ENCODE assay signal across 8 cellular contexts in the genomic region with DNA sequence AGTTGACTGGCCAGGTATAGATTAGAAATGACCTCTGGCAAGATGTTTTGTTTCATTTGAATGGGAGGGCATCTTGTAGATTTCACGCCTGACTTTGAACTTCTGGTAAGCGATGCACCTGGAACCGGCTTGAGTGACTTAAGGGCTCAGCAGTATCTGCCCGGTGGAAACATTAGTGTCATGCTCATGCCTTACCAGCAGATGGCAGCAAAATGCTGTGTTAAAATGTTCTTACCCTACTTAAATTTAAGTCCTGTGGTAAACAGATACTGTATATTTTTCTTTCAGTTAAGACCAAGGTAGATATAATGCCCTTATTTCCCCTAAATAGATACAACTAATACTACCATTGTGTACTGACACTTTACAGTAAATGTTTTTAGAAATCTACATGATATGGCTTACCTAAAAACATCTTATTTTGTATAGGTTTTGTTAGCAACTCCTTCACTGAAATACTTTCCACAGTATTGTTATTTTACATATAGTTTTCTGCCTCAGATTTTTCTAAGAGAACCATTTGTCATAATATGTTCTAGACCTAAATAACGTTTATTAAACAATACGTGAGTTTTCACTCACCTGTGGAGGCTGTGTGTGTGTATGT. TPM values are rescaled to one million over a fixed set of nuclear protein-coding genes. Genes with fewer than 3 reads are reported as not detected.
DNase-seq lines count a peak whose midpoint lies in the region; ATAC-seq and TF ChIP-seq lines count a peak whose summit lies in the region.

No MANE protein-coding gene starts in this region.

- no peaks in the 10 kb centered on the region for H3K9me2 ChIP-seq in OCI-LY7 (ENCODE audit: insufficient read depth, low read length)

- ATAC-seq in stimulated activated naive CD8-positive, alpha-beta T cell treated with anti-CD3 and anti-CD28 coated beads, Interleukin-15, amount 100 ng/mL, for 72 hours: peak; percentile 66

- no peak overlapping the region for H3K4me3 ChIP-seq in Caco-2 (ENCODE audit: low read depth, low read length)
- no peak overlapping the region for H3K4me3 ChIP-seq in OCI-LY7 (ENCODE audit: low read depth, low read length, poor library complexity, severe bottlenecking)
- no peak overlapping the region for H3K4me3 ChIP-seq in esophagus squamous epithelium

- H3K4me3 Mint-ChIP-seq in Caco-2 (ENCODE audit: unreplicated experiment): no peak overlapping the region
- H3K4me3 Mint-ChIP-seq in nephron progenitor cell: no peak overlapping the region
- no peak overlapping the region for H3K4me3 Mint-ChIP-seq in stimulated activated naive CD8-positive, alpha-beta T cell treated with anti-CD3 and anti-CD28 coated beads, Interleukin-15, amount 100 ng/mL, for 72 hours

- H3K4me1 ChIP-seq in Caco-2: no peaks in the 10 kb centered on the region
- no peaks in the 10 kb centered on the region for H3K4me1 ChIP-seq in OCI-LY7 (ENCODE audit: insufficient read depth, low read length, poor library complexity, severe bottlenecking)
- no peaks in the 10 kb centered on the region for H3K4me1 ChIP-seq in esophagus squamous epithelium

- H3K36me3 Mint-ChIP-seq in Caco-2 (ENCODE audit: insufficient read depth, unreplicated experiment) (peaks cover 32% of the 10 kb centered on the region), nephron progenitor cell (ENCODE audit: low read depth) (peaks cover 25% of the 10 kb centered on the region)

- H4K20me1 ChIP-seq in OCI-LY7 (ENCODE audit: insufficient read depth, low read length): no peaks in the 10 kb centered on the region

- H3K79me2 ChIP-seq in OCI-LY7 (ENCODE audit: insufficient read depth, low read depth, low read length): no peaks in the 10 kb centered on the region

- POLR2A ChIA-PET in Caco-2 (lab: Charles Lee): no interaction called here
- POLR2A ChIA-PET in OCI-LY7 (lab: Charles Lee): no interaction called here

- TF ChIP-seq CTCF in Caco-2 (IDR thresholded peaks at IDR 0.05; ENCODE audit: insufficient read depth in 1 of 2, low read depth in 1 of 2, low read length in 1 of 2, severe bottlenecking in 1 of 2, unreplicated experiment in 1 of 2): peak; percentile 59 to 69
- peak; percentile 56 for TF ChIP-seq CTCF in GM20000 (IDR thresholded peaks at IDR 0.05; ENCODE audit: extremely low read depth, missing control alignments)
- peak; percentile 93 for TF ChIP-seq CTCF in OCI-LY7 (conservative IDR thresholded peaks at IDR 0.05; ENCODE audit: low read length)
- peak; percentile 60 to 90 (median 82) for TF ChIP-seq CTCF in esophagus squamous epithelium (IDR thresholded peaks at IDR 0.05)
- peak; percentile 87 for TF ChIP-seq CTCF in nephron progenitor cell (IDR thresholded peaks at IDR 0.05)

- H3K36me3 ChIP-seq in Caco-2 (ENCODE audit: control insufficient read depth, insufficient read depth, low read length) (no peaks in the 10 kb centered on the region), OCI-LY7 (ENCODE audit: insufficient read depth, low read length) (peaks cover 36% of the 10 kb centered on the region), esophagus squamous epithelium (peaks cover 0 to 41% (median 4%) of the 10 kb centered on the region in 3 donors)

- CTCF ChIA-PET in Caco-2 (lab: Charles Lee): interaction anchor here (1.0 kb wide), 1 partner anchor 221 kb away, joined by 3 read pairs; no protein-coding TSS in a partner anchor
- CTCF ChIA-PET in OCI-LY7 (lab: Charles Lee; ENCODE audit: unreplicated experiment): no interaction called here

- H3K9me3 Mint-ChIP-seq in Caco-2 (ENCODE audit: unreplicated experiment) (no peaks in the 10 kb centered on the region), nephron progenitor cell (no peaks in the 10 kb centered on the region)
- no peaks in the 10 kb centered on the region for H3K9me3 Mint-ChIP-seq in stimulated activated naive CD8-positive, alpha-beta T cell treated with anti-CD3 and anti-CD28 coated beads, Interleukin-15, amount 100 ng/mL, for 72 hours

- 18 to 28% methylated on average over 6 of the region's 6 CpGs for WGBS in esophagus squamous epithelium, 2 donors

- H2AFZ ChIP-seq in OCI-LY7 (ENCODE audit: low read length): no peak overlapping the region

- H3K9me3 ChIP-seq in Caco-2 (no peaks in the 10 kb centered on the region), OCI-LY7 (ENCODE audit: low read length) (no peaks in the 10 kb centered on the region), esophagus squamous epithelium (no peaks in the 10 kb centered on the region)

- H3K27me3 Mint-ChIP-seq in Caco-2 (ENCODE audit: insufficient read depth, unreplicated experiment): no peaks in the 10 kb centered on the region
- peaks cover 3% of the 10 kb centered on the region for H3K27me3 Mint-ChIP-seq in nephron progenitor cell (ENCODE audit: low read depth, poor library complexity)
- no peaks in the 10 kb centered on the region for H3K27me3 Mint-ChIP-seq in stimulated activated naive CD8-positive, alpha-beta T cell treated with anti-CD3 and anti-CD28 coated beads, Interleukin-15, amount 100 ng/mL, for 72 hours

- DNase-seq in Caco-2 (peak; percentile 57 to 67), GM20000 (ENCODE audit: low spot score) (peak; percentile 59), HT-29 (ENCODE audit: low spot score) (peak; percentile 91), OCI-LY7 (ENCODE audit: low spot score) (peak; percentile 72), activated T-cell treated with anti-CD3 and anti-CD28 coated beads for 4 hours (peak; percentile 66), esophagus squamous epithelium (lab: John Stamatoyannopoulos, UW) (no peak), nephron progenitor cell (peak; percentile 65)
- peak; percentile 53 to 55 for DNase-seq in stimulated activated naive CD8-positive, alpha-beta T cell treated with anti-CD3 and anti-CD28 coated beads, Interleukin-15, amount 100 ng/mL, for 72 hours

- H3K27ac Mint-ChIP-seq in Caco-2 (ENCODE audit: unreplicated experiment): no peak overlapping the region
- no peak overlapping the region for H3K27ac Mint-ChIP-seq in nephron progenitor cell
- no peak overlapping the region for H3K27ac Mint-ChIP-seq in stimulated activated naive CD8-positive, alpha-beta T cell treated with anti-CD3 and anti-CD28 coated beads, Interleukin-15, amount 100 ng/mL, for 72 hours

- intact Hi-C loops in Caco-2 (cut with micrococcal nuclease; ENCODE audit: unreplicated experiment) (loop anchor here (1.0 to 5.0 kb wide), 4 partner anchors 22 to 379 kb away; a partner anchor contains a TSS), OCI-LY7 (cut with micrococcal nuclease; ENCODE audit: unreplicated experiment) (loop anchor here (1.0 to 5.0 kb wide), 3 partner anchors 244 to 630 kb away; no protein-coding TSS in a partner anchor), esophagus squamous epithelium (cut with DNase I) (loop anchor here (5.0 kb wide), 1 partner anchor 379 kb away; no protein-coding TSS in a partner anchor)

- no peaks in the 10 kb centered on the region for H3K27me3 ChIP-seq in Caco-2 (replicated peaks; ENCODE audit: control insufficient read depth, insufficient read depth, low read length)
- H3K27me3 ChIP-seq in esophagus squamous epithelium: no peaks in the 10 kb centered on the region

- no peak overlapping the region for H3K4me2 ChIP-seq in OCI-LY7 (ENCODE audit: low read length)

- peaks cover 2% of the 10 kb centered on the region for H3K4me1 Mint-ChIP-seq in Caco-2 (ENCODE audit: low read depth, unreplicated experiment)
- peaks cover 9% of the 10 kb centered on the region for H3K4me1 Mint-ChIP-seq in nephron progenitor cell
- H3K4me1 Mint-ChIP-seq in stimulated activated naive CD8-positive, alpha-beta T cell treated with anti-CD3 and anti-CD28 coated beads, Interleukin-15, amount 100 ng/mL, for 72 hours: peaks cover 24% of the 10 kb centered on the region

- TF ChIP-seq POLR2A in esophagus squamous epithelium (IDR thresholded peaks at IDR 0.05): no peak

- no peak overlapping the region for H3K27ac ChIP-seq in OCI-LY7 (ENCODE audit: low read depth, low read length, poor library complexity, severe bottlenecking)
- H3K27ac ChIP-seq in esophagus squamous epithelium: no peak overlapping the region

- BruUV-seq in Caco-2 (replicated peaks; lab: Mats Ljungman, UMichigan) (no TSS peak), OCI-LY7 (replicated peaks; lab: Mats Ljungman, UMichigan) (no TSS peak)

RNA-seq across cellular contexts. Expression of a gene that starts 25.5 kb away (rescaled TPM):
- total RNA-seq in Caco-2 (2022) (14.4 and 14.5 TPM in 2 replicates), OCI-LY7 (2022) (15.2 and 17.4 TPM in 2 replicates), esophagus squamous epithelium (10 to 100 TPM in 3 of 4 donors, 1 to 10 TPM in 1; 9.7 to 12.3 (median 12.0) TPM)
- 19.1 and 19.9 TPM in 2 replicates for total RNA-seq in HT-29 (2014; rRNA removed; shearing (Covaris generic))
- total RNA-seq in OCI-LY7 (2014; rRNA removed; shearing (Covaris generic)): 10.9 and 13.1 TPM in 2 replicates

RNA-seq across cellular contexts. Expression of a gene that starts 25.9 kb away (rescaled TPM):
- 11.0 and 12.0 TPM in 2 replicates for total RNA-seq in Caco-2 (2022)
- total RNA-seq in HT-29 (2014; rRNA removed; shearing (Covaris generic)): 6.9 and 7.3 TPM in 2 replicates
- 6.6 and 7.5 TPM in 2 replicates for total RNA-seq in OCI-LY7 (2014; rRNA removed; shearing (Covaris generic))
- total RNA-seq in OCI-LY7 (2022): 14.3 and 15.7 TPM in 2 replicates
- 10 to 100 TPM in 3 of 4 donors, 1 to 10 TPM in 1; 9.1 to 44.6 (median 19.4) TPM for total RNA-seq in esophagus squamous epithelium
